23 cellular contexts compared by ENCODE assay signal in genomic region chr10:27535312-27535711, GRCh38.
"Had no signal": no experiment of that assay in that cellular context is flagged by ENCODE, and none has a peak within 500 bp of the region (broad histone marks: within the 10 kb centered on the region; RNA-seq: fewer than 3 reads in every experiment).

No MANE protein-coding gene starts in this region.

- H3K27ac Mint-ChIP-seq: dendritic cell treated with granulocyte-macrophage colony-stimulating factor and Interleukin-4, amounts not matched to agents 40 ng/mL and 50 ng/mL, for 4 days; effector memory CD8-positive, alpha-beta T cell; naive thymus-derived CD8-positive, alpha-beta T cell; stimulated activated naive B cell treated with anti-CD40 and anti-IgM and Interleukin-4, amounts not matched to agents 10 μg/mL and 1 μg/mL and 100 μg/mL, for 72 hours had no signal

- H3K27me3 ChIP-seq: esophagus squamous epithelium, gastroesophageal sphincter, spleen, stomach had no signal

- H3K27ac ChIP-seq: esophagus squamous epithelium, gastroesophageal sphincter, spleen, stomach, thoracic aorta had no signal

- H3K27me3 Mint-ChIP-seq: dendritic cell treated with granulocyte-macrophage colony-stimulating factor and Interleukin-4, amounts not matched to agents 40 ng/mL and 50 ng/mL, for 4 days; effector memory CD8-positive, alpha-beta T cell; naive thymus-derived CD8-positive, alpha-beta T cell; stimulated activated naive B cell treated with anti-CD40 and anti-IgM and Interleukin-4, amounts not matched to agents 10 μg/mL and 1 μg/mL and 100 μg/mL, for 72 hours had no signal

- H3K4me3 ChIP-seq: esophagus squamous epithelium, gastroesophageal sphincter, mucosa of descending colon, spleen, stomach, thoracic aorta had no signal

- DNase-seq: effector memory CD8-positive, alpha-beta T cell; esophagus squamous epithelium; foreskin fibroblast; glutamatergic neuron; islet precursor cell; mammary epithelial cell; mucosa of descending colon; naive thymus-derived CD8-positive, alpha-beta T cell; posterior cingulate gyrus; spleen; stimulated activated CD4-positive, alpha-beta T cell treated with anti-CD3 and anti-CD28 coated beads, Interleukin-15, amount 100 ng/mL, for 24 hours; stimulated activated CD4-positive, alpha-beta T cell treated with anti-CD3 and anti-CD28 coated beads, Interleukin-1b, Interleukin-23, amount 100 ng/mL, for 48 hours; stimulated activated CD4-positive, alpha-beta T cell treated with anti-CD3 and anti-CD28 coated beads, Interleukin-4, amount 100 ng/mL, for 4 hours; stimulated activated naive B cell treated with anti-CD40 and anti-IgM and Interleukin-4, amounts not matched to agents 10 μg/mL and 1 μg/mL and 100 μg/mL, for 72 hours; stomach; substantia nigra; trophoblast cell had no signal

- H3K9me3 ChIP-seq: esophagus squamous epithelium, gastroesophageal sphincter, mucosa of descending colon, spleen, stomach, thoracic aorta had no signal

- H3K4me3 Mint-ChIP-seq: dendritic cell treated with granulocyte-macrophage colony-stimulating factor and Interleukin-4, amounts not matched to agents 40 ng/mL and 50 ng/mL, for 4 days; effector memory CD8-positive, alpha-beta T cell; naive thymus-derived CD8-positive, alpha-beta T cell; stimulated activated naive B cell treated with anti-CD40 and anti-IgM and Interleukin-4, amounts not matched to agents 10 μg/mL and 1 μg/mL and 100 μg/mL, for 72 hours had no signal

- H3K9me3 Mint-ChIP-seq: dendritic cell treated with granulocyte-macrophage colony-stimulating factor and Interleukin-4, amounts not matched to agents 40 ng/mL and 50 ng/mL, for 4 days; effector memory CD8-positive, alpha-beta T cell; naive thymus-derived CD8-positive, alpha-beta T cell; stimulated activated naive B cell treated with anti-CD40 and anti-IgM and Interleukin-4, amounts not matched to agents 10 μg/mL and 1 μg/mL and 100 μg/mL, for 72 hours had no signal

- FAIRE-seq: colon had no signal

- ATAC-seq: effector memory CD8-positive, alpha-beta T cell; gastroesophageal sphincter; left lobe of liver; mucosa of descending colon; naive thymus-derived CD8-positive, alpha-beta T cell; sciatic nerve had no signal
